In genomic region chr17:17570207-17570797, GRCh38 we compare ENCODE assay signal across 8 cellular contexts. TPM values are rescaled to one million over a fixed set of nuclear protein-coding genes. Genes with fewer than 3 reads are reported as not detected.
A peak's percentile ranks its signal among the peaks of the same experiment; 100 is the strongest.
DNase-seq lines count a peak whose midpoint lies in the region; ATAC-seq and TF ChIP-seq lines count a peak whose summit lies in the region.

No MANE protein-coding gene starts in this region.

- no peak overlapping the region for H3K27ac Mint-ChIP-seq in CD4-positive, alpha-beta memory T cell

- intact Hi-C loops in CD4-positive, alpha-beta memory T cell (cut with micrococcal nuclease) = no loop called here

- TF ChIP-seq CTCF in AG09309 (IDR thresholded peaks at IDR 0.05; ENCODE audit: control insufficient read depth, insufficient read depth, low read depth, low read length, missing control alignments) (peak; percentile 65), WI38 (IDR thresholded peaks at IDR 0.05; ENCODE audit: low read depth, low read length) (peak; percentile 54)

- peaks cover 0 to 11% of the 10 kb centered on the region in 2 donors for H3K36me3 Mint-ChIP-seq in CD4-positive, alpha-beta memory T cell

- H3K27me3 Mint-ChIP-seq in CD4-positive, alpha-beta memory T cell = no peaks in the 10 kb centered on the region

- H3K27me3 ChIP-seq in CD4-positive, alpha-beta memory T cell (ENCODE audit: insufficient read depth, low read length) = no peaks in the 10 kb centered on the region

- no peaks in the 10 kb centered on the region for H3K4me1 ChIP-seq in CD4-positive, alpha-beta memory T cell (ENCODE audit: insufficient read depth, low read length)

- no peak for DNase-seq in AG09309 (ENCODE audit: low read depth)
- DNase-seq in HuH-7.5 (ENCODE audit: low spot score) = peak; percentile 72
- peak; percentile 59 for DNase-seq in iPS-NIHi7 (ENCODE audit: extremely low spot score)
- DNase-seq in middle frontal gyrus (ENCODE audit: extremely low spot score, low spot score) = no peak
- no peak for DNase-seq in CD4-positive, alpha-beta memory T cell

- no peaks in the 10 kb centered on the region for H3K9me3 Mint-ChIP-seq in CD4-positive, alpha-beta memory T cell

- no peaks in the 10 kb centered on the region for H3K9me3 ChIP-seq in CD4-positive, alpha-beta memory T cell (ENCODE audit: control insufficient read depth in 1 of 2, low read length in 2 of 2)

- H3K36me3 ChIP-seq in CD4-positive, alpha-beta memory T cell (ENCODE audit: insufficient read depth, low read length) = peaks cover 3% of the 10 kb centered on the region

- peaks cover 0 to 4% (median 1%) of the 10 kb centered on the region in 4 donors for H3K4me1 Mint-ChIP-seq in CD4-positive, alpha-beta memory T cell

- H3K27ac ChIP-seq in CD4-positive, alpha-beta memory T cell (ENCODE audit: low read depth, low read length) = no peak overlapping the region

- CTCF ChIA-PET in CD4-positive, alpha-beta memory T cell (lab: Charles Lee; ENCODE audit: partially characterized antibody) = interaction anchor here (2.2 kb wide), 1 partner anchor 72 kb away, joined by 6 read pairs; no protein-coding TSS in a partner anchor

- H3K4me3 ChIP-seq in AG09309 (ENCODE audit: control insufficient read depth, low read depth, low read length) (no peak overlapping the region), WI38 (ENCODE audit: low read depth, low read length) (no peak overlapping the region)
- no peak overlapping the region for H3K4me3 ChIP-seq in CD4-positive, alpha-beta memory T cell (ENCODE audit: low read length in 2 of 2)

- POLR2A ChIA-PET in CD4-positive, alpha-beta memory T cell (lab: Charles Lee; ENCODE audit: partially characterized antibody) = no interaction called here

- no peak overlapping the region for H3K4me3 Mint-ChIP-seq in CD4-positive, alpha-beta memory T cell

- ATAC-seq in HG03342 (IDR thresholded peaks at IDR 0.05; ENCODE audit: unreplicated experiment) (no peak), HG03196 (IDR thresholded peaks at IDR 0.05; ENCODE audit: unreplicated experiment) (no peak)

RNA-seq across cellular contexts. Expression of gene PEMT, which starts 21.2 kb away (rescaled TPM):
- total RNA-seq in CD4-positive, alpha-beta memory T cell = 10 to 100 TPM; 11.6 to 13.8 TPM
- 10 to 100 TPM; 25.2 to 39.0 TPM for polyA plus RNA-seq in CD4-positive, alpha-beta memory T cell

Comparison
In these comparisons a context has a peak if more than half of its experiments do, and no peak if none do; other contexts are left out.
1. DNase-seq: peak in HuH-7.5 (single experiment) and iPS-NIHi7 (single experiment); none in AG09309 (single experiment), middle frontal gyrus (single experiment) and CD4-positive, alpha-beta memory T cell (0 of 5).